Comparison of ENCODE assay signal across 8 cellular contexts in the genomic region with DNA sequence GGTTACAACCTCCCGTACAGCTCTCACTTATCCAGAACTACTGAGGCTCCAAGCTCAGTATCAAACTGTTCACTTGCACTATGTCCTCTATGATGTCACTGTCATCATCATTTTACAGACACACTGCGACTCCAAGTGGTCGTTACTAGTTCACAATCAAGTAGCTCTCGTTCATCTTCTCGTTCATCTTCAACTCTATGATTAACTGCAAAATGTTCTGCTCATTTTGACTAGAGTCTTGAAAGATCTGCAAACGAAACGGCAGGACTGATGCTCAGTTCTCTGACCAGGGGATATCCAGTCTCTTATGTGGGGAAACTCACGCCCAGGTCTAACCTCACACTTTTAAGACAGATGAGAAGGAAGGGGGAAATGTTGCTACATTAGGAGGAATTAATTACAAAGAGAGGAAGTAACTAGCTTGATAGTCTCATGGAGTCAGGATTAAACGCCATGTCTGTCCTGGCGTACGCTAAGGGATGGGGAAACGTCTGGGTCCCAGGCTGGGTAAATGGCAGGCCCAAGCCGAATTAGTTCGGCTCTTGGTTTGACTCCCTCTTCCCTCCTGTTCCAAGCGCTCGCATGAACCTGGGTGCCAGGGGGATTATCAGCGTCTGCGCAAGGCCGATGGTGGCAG. TPM values are rescaled to one million over a fixed set of nuclear protein-coding genes. Genes with fewer than 3 reads are reported as not detected.
A peak's percentile ranks its signal among the peaks of the same experiment; 100 is the strongest.
DNase-seq lines count a peak whose midpoint lies in the region; ATAC-seq lines count a peak whose summit lies in the region.

No MANE protein-coding gene starts in this region.

- DNase-seq in activated naive CD4-positive, alpha-beta T cell treated with anti-CD3 and anti-CD28 coated beads, Interleukin-2, amount 10 ng/mL, durations not matched to agents 7 days and 5 days: no peak
- DNase-seq in activated naive CD4-positive, alpha-beta T cell treated with anti-CD3 and anti-CD28 coated beads, Interleukin-2, amount 50 U/mL, for 16 hours: no peak
- DNase-seq in SIG-M5 treated with dmso at 0.1 percent for 504 hours (lab: John Stamatoyannopoulos, UW; ENCODE audit: unreplicated experiment) (peak; percentile 62), cerebellum (ENCODE audit: low spot score) (no peak), DMS79 (lab: John Stamatoyannopoulos, UW) (no peak)
- no peak for DNase-seq in effector memory CD8-positive, alpha-beta T cell

- H3K36me3 Mint-ChIP-seq in activated naive CD4-positive, alpha-beta T cell treated with anti-CD3 and anti-CD28 coated beads, Interleukin-2, amount 10 ng/mL, durations not matched to agents 7 days and 5 days: peaks cover 18% of the 10 kb centered on the region
- H3K36me3 Mint-ChIP-seq in effector memory CD8-positive, alpha-beta T cell (ENCODE audit: insufficient read depth): peaks cover 22% of the 10 kb centered on the region

- no peaks in the 10 kb centered on the region for H3K9me3 ChIP-seq in muscle layer of duodenum (ENCODE audit: control insufficient read depth in 1 of 2, low read length in 2 of 2)

- H3K36me3 ChIP-seq in muscle layer of duodenum (ENCODE audit: control insufficient read depth in 1 of 2, insufficient read depth in 2 of 2, low read length in 2 of 2): peaks cover 18 to 23% of the 10 kb centered on the region in 2 donors

- CTCF ChIA-PET in activated naive CD4-positive, alpha-beta T cell treated with anti-CD3 and anti-CD28 coated beads, Interleukin-2, amount 10 ng/mL, durations not matched to agents 7 days and 5 days (lab: Charles Lee): interaction anchor here (0.6 to 4.5 kb wide), 14 partner anchors 10 to 533 kb away, joined by 3 to 20 read pairs (median 4); no protein-coding TSS in a partner anchor

- peak overlapping the region; percentile 97 for H3K27ac ChIP-seq in muscle layer of duodenum (ENCODE audit: low read length)

- H3K27me3 Mint-ChIP-seq in activated naive CD4-positive, alpha-beta T cell treated with anti-CD3 and anti-CD28 coated beads, Interleukin-2, amount 10 ng/mL, durations not matched to agents 7 days and 5 days: no peaks in the 10 kb centered on the region
- H3K27me3 Mint-ChIP-seq in effector memory CD8-positive, alpha-beta T cell: no peaks in the 10 kb centered on the region

- no peaks in the 10 kb centered on the region for H3K9me3 Mint-ChIP-seq in activated naive CD4-positive, alpha-beta T cell treated with anti-CD3 and anti-CD28 coated beads, Interleukin-2, amount 10 ng/mL, durations not matched to agents 7 days and 5 days
- H3K9me3 Mint-ChIP-seq in effector memory CD8-positive, alpha-beta T cell: no peaks in the 10 kb centered on the region

- H3K4me3 Mint-ChIP-seq in activated naive CD4-positive, alpha-beta T cell treated with anti-CD3 and anti-CD28 coated beads, Interleukin-2, amount 10 ng/mL, durations not matched to agents 7 days and 5 days: peak overlapping the region; percentile 96
- peak overlapping the region; percentile 97 to 98 for H3K4me3 Mint-ChIP-seq in effector memory CD8-positive, alpha-beta T cell

- peaks cover 7 to 20% of the 10 kb centered on the region in 2 donors for H3K4me1 ChIP-seq in muscle layer of duodenum (ENCODE audit: control insufficient read depth in 1 of 2, insufficient read depth in 2 of 2, low read length in 2 of 2)

- H3K27ac Mint-ChIP-seq in activated naive CD4-positive, alpha-beta T cell treated with anti-CD3 and anti-CD28 coated beads, Interleukin-2, amount 10 ng/mL, durations not matched to agents 7 days and 5 days: peak overlapping the region; percentile 98
- peak overlapping the region; percentile 98 to 99 for H3K27ac Mint-ChIP-seq in effector memory CD8-positive, alpha-beta T cell

- peak overlapping the region; percentile 64 to 77 for H3K4me3 ChIP-seq in muscle layer of duodenum (ENCODE audit: low read depth in 1 of 2, low read length in 2 of 2)

- H3K4me1 Mint-ChIP-seq in activated naive CD4-positive, alpha-beta T cell treated with anti-CD3 and anti-CD28 coated beads, Interleukin-2, amount 10 ng/mL, durations not matched to agents 7 days and 5 days: peaks cover 42% of the 10 kb centered on the region
- peaks cover 31 to 34% of the 10 kb centered on the region in 2 donors for H3K4me1 Mint-ChIP-seq in effector memory CD8-positive, alpha-beta T cell (ENCODE audit: low read depth in 2 of 2)

- H3K27me3 ChIP-seq in muscle layer of duodenum (ENCODE audit: low read depth, low read length): no peaks in the 10 kb centered on the region

- ATAC-seq in effector memory CD8-positive, alpha-beta T cell (replicated peaks): no peak
- ATAC-seq in GM18868 (IDR thresholded peaks at IDR 0.05; ENCODE audit: unreplicated experiment): no peak

RNA-seq across cellular contexts. Expression of gene CHCHD5, which starts 0.8 kb away (rescaled TPM):
- total RNA-seq in cerebellum: 7.4 TPM

RNA-seq across cellular contexts. Expression of gene POLR1B, which starts 41.4 kb away (rescaled TPM):
- 30.0 TPM for total RNA-seq in cerebellum
